ENCODE assay signal across 8 cellular contexts in genomic region chr4:61200195-61200990, GRCh38. TPM values are rescaled to one million over a fixed set of nuclear protein-coding genes. Genes with fewer than 3 reads are reported as not detected.
DNase-seq lines count a peak whose midpoint lies in the region; ATAC-seq, FAIRE-seq and TF ChIP-seq lines count a peak whose summit lies in the region.

ADGRL3 (plus strand) TSS chr4:61200326.

- H3K79me2 ChIP-seq in ACC112 (ENCODE audit: control insufficient read depth, insufficient read depth, low read length, unreplicated experiment) = no peaks in the 10 kb centered on the region
- peaks cover 40% of the 10 kb centered on the region for H3K79me2 ChIP-seq in hepatocyte

- no peak within 1 kb of the TSS for H3K27ac ChIP-seq in ACC112 (ENCODE audit: low read depth, low read length)
- H3K27ac ChIP-seq in hepatocyte = peak within 1 kb of the TSS; percentile 77

- peak within 1 kb of the TSS; percentile 89 for H2AFZ ChIP-seq in ACC112 (ENCODE audit: low read length, unreplicated experiment)
- peak within 1 kb of the TSS; percentile 87 for H2AFZ ChIP-seq in hepatocyte

- H3K4me2 ChIP-seq in hepatocyte = peak within 1 kb of the TSS; percentile 87

- H3K9me2 ChIP-seq in hepatocyte (replicated peaks; ENCODE audit: insufficient read depth) = no peaks in the 10 kb centered on the region

- H3K27me3 ChIP-seq in ACC112 (ENCODE audit: insufficient read depth, low read length) = peaks cover 97% of the 10 kb centered on the region
- peaks cover 40% of the 10 kb centered on the region for H3K27me3 ChIP-seq in hepatocyte

- no peak for FAIRE-seq in D721Med (lab: Jason Lieb, UNC)

- in situ Hi-C loops in KBM-7 (cut with MboI; ENCODE audit: low pct_unique_long_range_greater_than_20kb, low sequenced_read_pairs) = no loop called here

- DNase-seq in KBM-7 (peak; percentile 30), amygdala (lab: John Stamatoyannopoulos, UW) (peak in 53 of 56 donors; percentile 6 to 86 (median 69)), hepatocyte (ENCODE audit: low spot score) (peak; percentile 73), retinal pigment epithelial cell (ENCODE audit: low read depth) (no peak), NCI-H2196 (lab: John Stamatoyannopoulos, UW; ENCODE audit: unreplicated experiment) (no peak), D721Med (ENCODE audit: insufficient read length, low spot score) (no peak)

- H3K4me3 ChIP-seq in ACC112 (ENCODE audit: low read depth, low read length) (peak within 1 kb of the TSS; percentile 83), hepatocyte (peak within 1 kb of the TSS; percentile 92), retinal pigment epithelial cell (ENCODE audit: low read length) (peak within 1 kb of the TSS; percentile 59)

- no peaks in the 10 kb centered on the region for H3K36me3 ChIP-seq in ACC112 (ENCODE audit: insufficient read depth, low read length)
- H3K36me3 ChIP-seq in hepatocyte (replicated peaks; ENCODE audit: insufficient read depth, low read depth) = no peaks in the 10 kb centered on the region

- H4K20me1 ChIP-seq in hepatocyte (ENCODE audit: insufficient read depth, poor library complexity, severe bottlenecking) = peaks cover 7% of the 10 kb centered on the region

- no peaks in the 10 kb centered on the region for H3K9me3 ChIP-seq in hepatocyte (ENCODE audit: low read depth)

- WGBS in hepatocyte (ENCODE audit: low lambda C conversion rate, missing lambda C conversion rate) = under 1% methylated on average over 84 of the region's 101 CpGs

- TF ChIP-seq CTCF in hepatocyte (IDR thresholded peaks at IDR 0.05; ENCODE audit: poor library complexity) (no peak), retinal pigment epithelial cell (conservative IDR thresholded peaks at IDR 0.05; ENCODE audit: low read depth, low read length) (no peak), D721Med (IDR thresholded peaks at IDR 0.05; ENCODE audit: insufficient read depth, missing control alignments) (no peak)

- peaks cover 11% of the 10 kb centered on the region for H3K4me1 ChIP-seq in ACC112 (ENCODE audit: control insufficient read depth, insufficient read depth, low read length, unreplicated experiment)
- no peaks in the 10 kb centered on the region for H3K4me1 ChIP-seq in hepatocyte (ENCODE audit: insufficient read depth)

- ATAC-seq in GM19324 (IDR thresholded peaks at IDR 0.05; ENCODE audit: low FRiP score, unreplicated experiment) = no peak

RNA-seq across cellular contexts. Expression of gene ADGRL3, which starts in this region (rescaled TPM):
- total RNA-seq in hepatocyte = 21.2 and 22.7 TPM in 2 replicates
- polyA plus RNA-seq in hepatocyte = 3.9 and 4.4 TPM in 2 replicates

Comparison
In these comparisons a context has a peak if more than half of its experiments do, and no peak if none do; other contexts are left out.
1. DNase-seq: peak in KBM-7 (single experiment), amygdala (53 of 56) and hepatocyte (single experiment); none in retinal pigment epithelial cell (single experiment), NCI-H2196 (single experiment) and D721Med (single experiment).
2. Peak in every context shown above with its lines, with median percentiles within 50 percentile points of each other: H3K4me3 ChIP-seq.